In the genomic region with DNA sequence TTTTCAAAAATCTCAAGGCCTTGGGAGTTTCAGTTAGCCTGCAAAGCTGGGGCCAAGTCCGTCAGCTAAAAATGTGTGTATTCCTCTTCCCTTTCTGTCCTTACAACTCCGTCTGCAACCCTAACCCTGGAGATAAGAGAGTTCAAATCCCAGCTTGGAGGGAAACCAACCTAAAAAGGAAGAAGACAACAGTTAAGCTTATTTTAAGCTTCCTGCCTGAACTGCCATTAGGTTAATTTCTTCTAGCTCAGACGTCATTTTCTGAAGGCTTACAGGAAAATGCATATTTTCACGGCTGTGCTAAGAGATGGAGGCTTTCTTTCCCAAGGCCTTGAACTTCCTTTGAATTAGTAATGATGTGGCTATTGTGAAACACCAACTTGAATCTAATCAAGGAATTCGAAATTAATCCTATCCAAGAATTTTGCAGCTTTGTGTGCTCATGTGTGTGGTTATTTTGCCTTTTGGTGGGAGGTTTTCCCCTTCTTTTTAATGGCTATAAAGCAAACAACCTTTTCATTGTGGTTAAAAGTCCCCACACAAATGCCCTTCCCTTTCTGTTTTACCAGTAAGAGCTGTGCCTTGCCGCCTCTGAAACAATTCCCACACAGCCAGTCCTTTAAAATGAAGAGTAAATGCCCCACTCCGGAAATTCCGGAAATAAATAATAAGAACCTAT, we compare ENCODE assay signal across 1 cellular context.
TF ChIP-seq lines count a peak whose summit lies in the region.

No MANE protein-coding gene starts in this region.

TF ChIP-seq in GM23338, 12 proteins besides CTCF, POLR2A, EP300 and RAD21 (continued from another document):
- TF ChIP-seq, protein P1, sequence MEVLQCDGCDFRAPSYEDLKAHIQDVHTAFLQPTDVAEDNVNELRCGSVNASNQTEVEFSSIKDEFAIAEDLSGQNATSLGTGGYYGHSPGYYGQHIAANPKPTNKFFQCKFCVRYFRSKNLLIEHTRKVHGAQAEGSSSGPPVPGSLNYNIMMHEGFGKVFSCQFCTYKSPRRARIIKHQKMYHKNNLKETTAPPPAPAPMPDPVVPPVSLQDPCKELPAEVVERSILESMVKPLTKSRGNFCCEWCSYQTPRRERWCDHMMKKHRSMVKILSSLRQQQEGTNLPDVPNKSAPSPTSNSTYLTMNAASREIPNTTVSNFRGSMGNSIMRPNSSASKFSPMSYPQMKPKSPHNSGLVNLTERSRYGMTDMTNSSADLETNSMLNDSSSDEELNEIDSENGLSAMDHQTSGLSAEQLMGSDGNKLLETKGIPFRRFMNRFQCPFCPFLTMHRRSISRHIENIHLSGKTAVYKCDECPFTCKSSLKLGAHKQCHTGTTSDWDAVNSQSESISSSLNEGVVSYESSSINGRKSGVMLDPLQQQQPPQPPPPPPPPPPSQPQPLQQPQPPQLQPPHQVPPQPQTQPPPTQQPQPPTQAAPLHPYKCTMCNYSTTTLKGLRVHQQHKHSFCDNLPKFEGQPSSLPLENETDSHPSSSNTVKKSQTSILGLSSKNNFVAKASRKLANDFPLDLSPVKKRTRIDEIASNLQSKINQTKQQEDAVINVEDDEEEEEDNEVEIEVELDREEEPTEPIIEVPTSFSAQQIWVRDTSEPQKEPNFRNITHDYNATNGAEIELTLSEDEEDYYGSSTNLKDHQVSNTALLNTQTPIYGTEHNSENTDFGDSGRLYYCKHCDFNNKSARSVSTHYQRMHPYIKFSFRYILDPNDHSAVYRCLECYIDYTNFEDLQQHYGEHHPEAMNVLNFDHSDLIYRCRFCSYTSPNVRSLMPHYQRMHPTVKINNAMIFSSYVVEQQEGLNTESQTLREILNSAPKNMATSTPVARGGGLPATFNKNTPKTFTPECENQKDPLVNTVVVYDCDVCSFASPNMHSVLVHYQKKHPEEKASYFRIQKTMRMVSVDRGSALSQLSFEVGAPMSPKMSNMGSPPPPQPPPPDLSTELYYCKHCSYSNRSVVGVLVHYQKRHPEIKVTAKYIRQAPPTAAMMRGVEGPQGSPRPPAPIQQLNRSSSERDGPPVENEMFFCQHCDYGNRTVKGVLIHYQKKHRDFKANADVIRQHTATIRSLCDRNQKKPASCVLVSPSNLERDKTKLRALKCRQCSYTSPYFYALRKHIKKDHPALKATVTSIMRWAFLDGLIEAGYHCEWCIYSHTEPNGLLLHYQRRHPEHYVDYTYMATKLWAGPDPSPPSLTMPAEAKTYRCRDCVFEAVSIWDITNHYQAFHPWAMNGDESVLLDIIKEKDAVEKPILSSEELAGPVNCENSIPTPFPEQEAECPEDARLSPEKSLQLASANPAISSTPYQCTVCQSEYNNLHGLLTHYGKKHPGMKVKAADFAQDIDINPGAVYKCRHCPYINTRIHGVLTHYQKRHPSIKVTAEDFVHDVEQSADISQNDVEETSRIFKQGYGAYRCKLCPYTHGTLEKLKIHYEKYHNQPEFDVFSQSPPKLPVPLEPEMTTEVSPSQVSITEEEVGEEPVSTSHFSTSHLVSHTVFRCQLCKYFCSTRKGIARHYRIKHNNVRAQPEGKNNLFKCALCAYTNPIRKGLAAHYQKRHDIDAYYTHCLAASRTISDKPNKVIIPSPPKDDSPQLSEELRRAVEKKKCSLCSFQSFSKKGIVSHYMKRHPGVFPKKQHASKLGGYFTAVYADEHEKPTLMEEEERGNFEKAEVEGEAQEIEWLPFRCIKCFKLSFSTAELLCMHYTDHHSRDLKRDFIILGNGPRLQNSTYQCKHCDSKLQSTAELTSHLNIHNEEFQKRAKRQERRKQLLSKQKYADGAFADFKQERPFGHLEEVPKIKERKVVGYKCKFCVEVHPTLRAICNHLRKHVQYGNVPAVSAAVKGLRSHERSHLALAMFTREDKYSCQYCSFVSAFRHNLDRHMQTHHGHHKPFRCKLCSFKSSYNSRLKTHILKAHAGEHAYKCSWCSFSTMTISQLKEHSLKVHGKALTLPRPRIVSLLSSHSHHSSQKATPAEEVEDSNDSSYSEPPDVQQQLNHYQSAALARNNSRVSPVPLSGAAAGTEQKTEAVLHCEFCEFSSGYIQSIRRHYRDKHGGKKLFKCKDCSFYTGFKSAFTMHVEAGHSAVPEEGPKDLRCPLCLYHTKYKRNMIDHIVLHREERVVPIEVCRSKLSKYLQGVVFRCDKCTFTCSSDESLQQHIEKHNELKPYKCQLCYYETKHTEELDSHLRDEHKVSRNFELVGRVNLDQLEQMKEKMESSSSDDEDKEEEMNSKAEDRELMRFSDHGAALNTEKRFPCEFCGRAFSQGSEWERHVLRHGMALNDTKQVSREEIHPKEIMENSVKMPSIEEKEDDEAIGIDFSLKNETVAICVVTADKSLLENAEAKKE (CRISPR knock-in tag; IDR thresholded peaks at IDR 0.05), result no peak
- TF ChIP-seq STAT1 (IDR thresholded peaks at IDR 0.05; ENCODE audit: unreplicated experiment) (no peak), ZNF331 (CRISPR knock-in tag; IDR thresholded peaks at IDR 0.05; ENCODE audit: low read depth) (no peak), POLR2AphosphoS5 (IDR thresholded peaks at IDR 0.05; ENCODE audit: low read depth) (no peak), EZH2 (IDR thresholded peaks at IDR 0.05; ENCODE audit: low read depth, unreplicated experiment) (no peak), ZNF114 (CRISPR knock-in tag; IDR thresholded peaks at IDR 0.05) (no peak), JUNB (IDR thresholded peaks at IDR 0.05; ENCODE audit: unreplicated experiment) (no peak), EZH2phosphoT487 (IDR thresholded peaks at IDR 0.05; ENCODE audit: unreplicated experiment) (no peak)
- TF ChIP-seq, protein P2, sequence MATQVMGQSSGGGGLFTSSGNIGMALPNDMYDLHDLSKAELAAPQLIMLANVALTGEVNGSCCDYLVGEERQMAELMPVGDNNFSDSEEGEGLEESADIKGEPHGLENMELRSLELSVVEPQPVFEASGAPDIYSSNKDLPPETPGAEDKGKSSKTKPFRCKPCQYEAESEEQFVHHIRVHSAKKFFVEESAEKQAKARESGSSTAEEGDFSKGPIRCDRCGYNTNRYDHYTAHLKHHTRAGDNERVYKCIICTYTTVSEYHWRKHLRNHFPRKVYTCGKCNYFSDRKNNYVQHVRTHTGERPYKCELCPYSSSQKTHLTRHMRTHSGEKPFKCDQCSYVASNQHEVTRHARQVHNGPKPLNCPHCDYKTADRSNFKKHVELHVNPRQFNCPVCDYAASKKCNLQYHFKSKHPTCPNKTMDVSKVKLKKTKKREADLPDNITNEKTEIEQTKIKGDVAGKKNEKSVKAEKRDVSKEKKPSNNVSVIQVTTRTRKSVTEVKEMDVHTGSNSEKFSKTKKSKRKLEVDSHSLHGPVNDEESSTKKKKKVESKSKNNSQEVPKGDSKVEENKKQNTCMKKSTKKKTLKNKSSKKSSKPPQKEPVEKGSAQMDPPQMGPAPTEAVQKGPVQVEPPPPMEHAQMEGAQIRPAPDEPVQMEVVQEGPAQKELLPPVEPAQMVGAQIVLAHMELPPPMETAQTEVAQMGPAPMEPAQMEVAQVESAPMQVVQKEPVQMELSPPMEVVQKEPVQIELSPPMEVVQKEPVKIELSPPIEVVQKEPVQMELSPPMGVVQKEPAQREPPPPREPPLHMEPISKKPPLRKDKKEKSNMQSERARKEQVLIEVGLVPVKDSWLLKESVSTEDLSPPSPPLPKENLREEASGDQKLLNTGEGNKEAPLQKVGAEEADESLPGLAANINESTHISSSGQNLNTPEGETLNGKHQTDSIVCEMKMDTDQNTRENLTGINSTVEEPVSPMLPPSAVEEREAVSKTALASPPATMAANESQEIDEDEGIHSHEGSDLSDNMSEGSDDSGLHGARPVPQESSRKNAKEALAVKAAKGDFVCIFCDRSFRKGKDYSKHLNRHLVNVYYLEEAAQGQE (IDR thresholded peaks at IDR 0.05; ENCODE audit: unreplicated experiment), result no peak
